ENCODE assay signal across 14 cellular contexts in the genomic region with DNA sequence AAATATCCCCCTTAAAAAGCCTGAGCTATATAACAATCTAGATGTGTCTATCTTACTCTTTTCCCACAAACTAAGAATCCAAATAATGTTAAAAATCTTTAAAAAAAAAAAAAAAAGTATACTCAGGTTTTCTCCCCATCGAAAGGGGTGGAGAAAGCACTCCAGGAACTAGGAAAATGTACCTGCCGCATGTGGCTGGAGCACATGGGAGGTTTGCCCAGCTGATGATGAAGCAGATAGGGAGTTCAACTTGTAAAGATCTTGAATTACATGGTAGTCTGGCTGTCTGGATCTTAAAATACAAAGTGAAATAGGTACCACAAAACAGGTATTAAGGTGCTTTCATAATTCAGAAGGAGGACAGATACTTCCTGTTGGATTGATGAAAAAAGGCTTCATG. TPM values are rescaled to one million over a fixed set of nuclear protein-coding genes. Genes with fewer than 3 reads are reported as not detected.
A peak's percentile ranks its signal among the peaks of the same experiment; 100 is the strongest.
DNase-seq lines count a peak whose midpoint lies in the region; ATAC-seq, FAIRE-seq and TF ChIP-seq lines count a peak whose summit lies in the region.
"Had no signal": no experiment of that assay in that cellular context is flagged by ENCODE, and none has a peak within 500 bp of the region (broad histone marks: within the 10 kb centered on the region; RNA-seq: fewer than 3 reads in every experiment).

No MANE protein-coding gene starts in this region.

- H3K4me3 Mint-ChIP-seq in IgD-negative memory B cell = peak overlapping the region; percentile 27 to 74 (median 56)

- intact Hi-C loops in GM12878 (cut with micrococcal nuclease; ENCODE audit: unreplicated experiment) = no loop called here

- H3K4me1 Mint-ChIP-seq in IgD-negative memory B cell = peaks cover 13 to 17% (median 15%) of the 10 kb centered on the region in 3 donors

- peak overlapping the region in 1 of 3 donors; percentile 39 for H3K27ac Mint-ChIP-seq in IgD-negative memory B cell

- H3K27ac ChIP-seq in DND-41 (ENCODE audit: low read length) = no peak overlapping the region
- no peak overlapping the region for H3K27ac ChIP-seq in GM12878 (ENCODE audit: control insufficient read depth, insufficient read depth)
- no peak overlapping the region for H3K27ac ChIP-seq in neural cell (ENCODE audit: low read length)
- H3K27ac ChIP-seq: foreskin keratinocyte had no signal

- H3K4me1 ChIP-seq in DND-41 (ENCODE audit: insufficient read depth, low read length) = peaks cover 38% of the 10 kb centered on the region
- peaks cover 3% of the 10 kb centered on the region; the same call in 1 of the 2 replicates for H3K4me1 ChIP-seq in GM12878 (ENCODE audit: control insufficient read depth, insufficient read depth, low read length)

- TF ChIP-seq CTCF in DND-41 (IDR thresholded peaks at IDR 0.05; ENCODE audit: borderline replicate concordance, extremely low read depth, low read length, poor library complexity, severe bottlenecking) (no peak), GM12878 (IDR thresholded peaks at IDR 0.05 in 2 of 3, conservative IDR thresholded peaks at IDR 0.05 in 1 of 3; ENCODE audit: control insufficient read depth in 2 of 3, extremely low read depth in 1 of 3, insufficient read depth in 1 of 3, low read depth in 3 of 3, low read length in 3 of 3) (no peak), neural cell (IDR thresholded peaks at IDR 0.05; ENCODE audit: poor library complexity, severe bottlenecking) (no peak)

- H3K4me2 ChIP-seq in DND-41 (ENCODE audit: insufficient read depth, low read length) (peak overlapping the region; percentile 97), GM12878 (ENCODE audit: control insufficient read depth, insufficient read depth) (peak overlapping the region; percentile 91), neural cell (ENCODE audit: low read length) (peak overlapping the region; percentile 39)

- CTCF ChIA-PET in GM12878 (lab: Yijun Ruan, JAX) = no interaction called here

- in situ Hi-C loops in GM12878 (cut with MboI) = no loop called here

- FAIRE-seq in GM12878 (lab: Jason Lieb, UNC) = no peak

- SMC1A ChIA-PET in GM12878 (lab: Charles Lee; ENCODE audit: uncharacterized antibody, unreplicated experiment) = interaction anchor here (1.1 to 2.1 kb wide), 2 partner anchors 9 to 81 kb away, joined by 4 to 6 read pairs; partner anchors contain the start of gene PEX12

- no peaks in the 10 kb centered on the region for H3K27me3 Mint-ChIP-seq in IgD-negative memory B cell

- no peaks in the 10 kb centered on the region for H3K9me2 ChIP-seq in neural cell (ENCODE audit: insufficient read depth, low read length)

- H4K20me1 ChIP-seq in DND-41 (ENCODE audit: insufficient read depth, low read length) (peaks cover 5% of the 10 kb centered on the region; the same call in 1 of the 2 replicates), GM12878 (ENCODE audit: control insufficient read depth, insufficient read depth) (no peaks in the 10 kb centered on the region), neural cell (ENCODE audit: insufficient read depth) (no peaks in the 10 kb centered on the region)

- DNase-seq in DND-41 (no peak), GM12878 (ENCODE audit: low read depth, low spot score) (no peak), NCI-H510A treated with DMSO at 0.1 percent for 48 hours (lab: John Stamatoyannopoulos, UW) (no peak)
- DNase-seq: activated CD4-positive, alpha-beta T cell treated with anti-CD3 and anti-CD28 coated beads, Interleukin-2, amount 50 U/mL, for 48 hours; central memory CD4-positive, alpha-beta T cell; foreskin keratinocyte; HCEC 1CT; NCI-H2081; stimulated activated CD4-positive, alpha-beta T cell treated with anti-CD3 and anti-CD28 coated beads, Interleukin-15, amount 100 ng/mL, for 24 hours had no signal

- TF ChIP-seq POLR2A in GM12878 (IDR thresholded peaks at IDR 0.05; ENCODE audit: low read depth, low read length) = no peak

- RAD21 ChIA-PET in GM12878 (lab: Charles Lee; ENCODE audit: unreplicated experiment) = interaction anchor here (0.6 kb wide), 1 partner anchor 506 kb away, joined by 3 read pairs; the partner anchor contains the start of gene RFFL

- H3K9me3 ChIP-seq in DND-41 (ENCODE audit: insufficient read depth, low read length, severe bottlenecking) (no peaks in the 10 kb centered on the region), GM12878 (replicated peaks; ENCODE audit: control insufficient read depth, insufficient read depth, low read length) (no peaks in the 10 kb centered on the region), neural cell (ENCODE audit: low read length) (no peaks in the 10 kb centered on the region)

- H3K9ac ChIP-seq in DND-41 (ENCODE audit: low read depth, low read length) = peak overlapping the region; percentile 72
- peak overlapping the region; percentile 88 for H3K9ac ChIP-seq in GM12878 (ENCODE audit: control insufficient read depth, insufficient read depth, low read length)
- no peak overlapping the region for H3K9ac ChIP-seq in neural cell (ENCODE audit: low read length)

- peaks cover 1% of the 10 kb centered on the region for H3K36me3 Mint-ChIP-seq in IgD-negative memory B cell

- ATAC-seq in DND-41 (ENCODE audit: insufficient read depth, low read depth) (no peak), GM12878 (no peak), HG02973 (IDR thresholded peaks at IDR 0.05; ENCODE audit: unreplicated experiment) (no peak), HG03196 (IDR thresholded peaks at IDR 0.05; ENCODE audit: unreplicated experiment) (no peak)
- ATAC-seq: foreskin keratinocyte, Right ventricle myocardium inferior had no signal

- no peaks in the 10 kb centered on the region for H3K9me3 Mint-ChIP-seq in IgD-negative memory B cell

- POLR2A ChIA-PET in GM12878 (lab: Charles Lee) = interaction anchor here (0.7 to 2.3 kb wide), 2 partner anchors 20 to 238 kb away, joined by 6 to 8 read pairs; no protein-coding TSS in a partner anchor

- BruUV-seq in GM12878 (replicated peaks; lab: Mats Ljungman, UMichigan) = no TSS peak

- peaks cover 51% of the 10 kb centered on the region for H3K79me2 ChIP-seq in DND-41 (ENCODE audit: insufficient read depth, low read length)
- peaks cover 24% of the 10 kb centered on the region for H3K79me2 ChIP-seq in GM12878 (ENCODE audit: control insufficient read depth, insufficient read depth, low read length)
- peaks cover 17% of the 10 kb centered on the region for H3K79me2 ChIP-seq in neural cell (replicated peaks; ENCODE audit: insufficient read depth, low read length)

- H3K36me3 ChIP-seq in DND-41 (ENCODE audit: insufficient read depth, low read length) (peaks cover 23% of the 10 kb centered on the region), GM12878 (ENCODE audit: control insufficient read depth in 2 of 2, insufficient read depth in 2 of 2, low read length in 1 of 2) (no peaks in the 10 kb centered on the region), neural cell (ENCODE audit: insufficient read depth, low read length) (no peaks in the 10 kb centered on the region)

- TF ChIP-seq EP300 in GM12878 (IDR thresholded peaks at IDR 0.05; ENCODE audit: borderline replicate concordance in 1 of 2, control insufficient read depth in 1 of 2, low read depth in 2 of 2, low read length in 2 of 2) = no peak
- TF ChIP-seq EP300 in neural cell (conservative IDR thresholded peaks at IDR 0.05; ENCODE audit: poor library complexity, severe bottlenecking) = no peak

- H3K27me3 ChIP-seq in DND-41 (ENCODE audit: insufficient read depth, low read length, poor library complexity) = no peaks in the 10 kb centered on the region
- no peaks in the 10 kb centered on the region; a peak in 1 of 4 replicates for H3K27me3 ChIP-seq in GM12878 (replicated peaks in 1 of 2; ENCODE audit: control insufficient read depth in 2 of 2, insufficient read depth in 2 of 2, low read length in 1 of 2)
- no peaks in the 10 kb centered on the region for H3K27me3 ChIP-seq in neural cell (ENCODE audit: insufficient read depth, low read depth, low read length)

- no peak for TF ChIP-seq RAD21 in GM12878 (IDR thresholded peaks at IDR 0.05; ENCODE audit: insufficient read depth, low read depth, low read length)
- TF ChIP-seq RAD21 in neural cell (conservative IDR thresholded peaks at IDR 0.05) = no peak

- peak overlapping the region; percentile 67 to 72; a peak in 3 of 4 replicates for H3K4me3 ChIP-seq in DND-41 (ENCODE audit: low read depth in 1 of 2, low read length in 2 of 2)
- H3K4me3 ChIP-seq in GM12878 = peak overlapping the region; percentile 92
- peak overlapping the region; percentile 79 for H3K4me3 ChIP-seq in neural cell (ENCODE audit: low read length)

- H3F3A ChIP-seq in neural cell (ENCODE audit: insufficient read depth, low read length, poor library complexity, severe bottlenecking) = no peaks in the 10 kb centered on the region

- H2AFZ ChIP-seq in DND-41 (ENCODE audit: low read depth, low read length) (no peak overlapping the region), GM12878 (ENCODE audit: control insufficient read depth, low read depth, low read length) (no peak overlapping the region), neural cell (ENCODE audit: low read depth, low read length) (no peak overlapping the region)

- 97% methylated on average over 2 of the region's 2 CpGs for WGBS in GM12878 (ENCODE audit: insufficient coverage, insufficient replicate concordance, low lambda C conversion rate, missing lambda C conversion rate)

RNA-seq across cellular contexts. Expression of gene SLFN14, which starts 8.8 kb away (rescaled TPM):
- polyA plus RNA-seq in IgD-negative memory B cell = not detected
- total RNA-seq in GM12878 (2013; cell fraction: nucleolus; rRNA removed) = not detected in 2 replicates
- total RNA-seq in GM12878 (2014; rRNA removed) = 0.06 TPM in 1 of 2 replicates, not detected in the other
- total RNA-seq in GM12878 (2014; rRNA removed; fragmentation: Illumina TruSeq; extraction: Trizol) = not detected in 2 replicates
- not detected in 2 replicates for total RNA-seq in GM12878 (2021)
- polyA plus RNA-seq in GM12878 (2011; ENCODE audit: low read depth) = 0.50 TPM
- not detected in 2 replicates for polyA plus RNA-seq in GM12878 (2011; rRNA removed)
- polyA plus RNA-seq in GM12878 (2011; cell fraction: cytosol; rRNA removed) = not detected in 2 replicates
- polyA plus RNA-seq in GM12878 (2011; cell fraction: nucleus; rRNA removed) = not detected in 2 replicates
- polyA plus RNA-seq in GM12878 (2012) = 0.38 and 0.51 TPM in 2 replicates
- polyA plus RNA-seq in GM12878 (2014; fragmentation: Illumina TruSeq; extraction: Trizol) = 0.05 TPM in 1 of 2 replicates, not detected in the other
- polyA plus RNA-seq in GM12878 (2014; fragmentation: Nextera tagmentation; extraction: Ambion mirVana) = under 1 TPM; 0.06 to 0.11 TPM
- polyA plus RNA-seq in GM12878 (2014; rRNA removed) = not detected in 2 replicates
- polyA plus RNA-seq in GM12878 (2016; fragmentation: Nextera tagmentation; extraction: Ambion mirVana) = not detected
- polyA minus RNA-seq in GM12878 (2011; rRNA and poly(A)+ RNA removed) = not detected in 2 replicates
- not detected in 2 replicates for polyA minus RNA-seq in GM12878 (2011; cell fraction: cytosol; rRNA and poly(A)+ RNA removed)
- not detected in 2 replicates for polyA minus RNA-seq in GM12878 (2011; cell fraction: nucleus; rRNA and poly(A)+ RNA removed)
- polyA plus RNA-seq in neural cell = not detected in 2 replicates
- not detected in 2 replicates for polyA minus RNA-seq in neural cell
- total RNA-seq: foreskin keratinocyte, Right ventricle myocardium inferior had no signal
- polyA plus RNA-seq: foreskin keratinocyte had no signal

RNA-seq across cellular contexts. Expression of gene PEX12, which starts 9.0 kb away (rescaled TPM):
- 1.3 TPM for polyA plus RNA-seq in IgD-negative memory B cell
- 8.1 and 9.1 TPM in 2 replicates for total RNA-seq in GM12878 (2013; cell fraction: nucleolus; rRNA removed)
- 4.5 and 6.8 TPM in 2 replicates for total RNA-seq in GM12878 (2014; rRNA removed)
- 4.4 and 4.5 TPM in 2 replicates for total RNA-seq in GM12878 (2014; rRNA removed; fragmentation: Illumina TruSeq; extraction: Trizol)
- 4.7 and 4.9 TPM in 2 replicates for total RNA-seq in GM12878 (2021)
- 2.2 TPM for polyA plus RNA-seq in GM12878 (2011; ENCODE audit: low read depth)
- 14.0 and 15.8 TPM in 2 replicates for polyA plus RNA-seq in GM12878 (2011; rRNA removed)
- 13.4 and 15.3 TPM in 2 replicates for polyA plus RNA-seq in GM12878 (2011; cell fraction: cytosol; rRNA removed)
- 8.4 and 10.5 TPM in 2 replicates for polyA plus RNA-seq in GM12878 (2011; cell fraction: nucleus; rRNA removed)
- 3.3 and 4.5 TPM in 2 replicates for polyA plus RNA-seq in GM12878 (2012)
- 5.4 and 5.9 TPM in 2 replicates for polyA plus RNA-seq in GM12878 (2014; fragmentation: Illumina TruSeq; extraction: Trizol)
- 1 to 10 TPM; 2.9 TPM for polyA plus RNA-seq in GM12878 (2014; fragmentation: Nextera tagmentation; extraction: Ambion mirVana)
- 3.5 TPM in 2 replicates for polyA plus RNA-seq in GM12878 (2014; rRNA removed)
- polyA plus RNA-seq in GM12878 (2016; fragmentation: Nextera tagmentation; extraction: Ambion mirVana) = 1 to 10 TPM; 5.0 TPM
- 16.8 and 18.8 TPM in 2 replicates for polyA minus RNA-seq in GM12878 (2011; rRNA and poly(A)+ RNA removed)
- polyA minus RNA-seq in GM12878 (2011; cell fraction: cytosol; rRNA and poly(A)+ RNA removed) = 4.3 and 5.2 TPM in 2 replicates
- 7.6 and 8.2 TPM in 2 replicates for polyA minus RNA-seq in GM12878 (2011; cell fraction: nucleus; rRNA and poly(A)+ RNA removed)
- polyA plus RNA-seq in neural cell = 3.8 and 7.3 TPM in 2 replicates
- 7.5 and 8.2 TPM in 2 replicates for polyA minus RNA-seq in neural cell

RNA-seq across cellular contexts. Expression of gene AP2B1, which starts 17.7 kb away (rescaled TPM):
- 36.3 TPM for polyA plus RNA-seq in IgD-negative memory B cell
- total RNA-seq in GM12878 (2013; cell fraction: nucleolus; rRNA removed) = 67.6 and 74.3 TPM in 2 replicates
- 53.1 and 55.7 TPM in 2 replicates for total RNA-seq in GM12878 (2014; rRNA removed)
- 44.5 and 45.0 TPM in 2 replicates for total RNA-seq in GM12878 (2014; rRNA removed; fragmentation: Illumina TruSeq; extraction: Trizol)
- total RNA-seq in GM12878 (2021) = 112 and 115 TPM in 2 replicates
- polyA plus RNA-seq in GM12878 (2011; ENCODE audit: low read depth) = 44.6 TPM
- polyA plus RNA-seq in GM12878 (2011; rRNA removed) = 97.9 and 103 TPM in 2 replicates
- 82.4 and 94.8 TPM in 2 replicates for polyA plus RNA-seq in GM12878 (2011; cell fraction: cytosol; rRNA removed)
- polyA plus RNA-seq in GM12878 (2011; cell fraction: nucleus; rRNA removed) = 57.4 and 67.2 TPM in 2 replicates
- 45.5 and 55.5 TPM in 2 replicates for polyA plus RNA-seq in GM12878 (2012)
- polyA plus RNA-seq in GM12878 (2014; fragmentation: Illumina TruSeq; extraction: Trizol) = 83.0 and 98.2 TPM in 2 replicates
- polyA plus RNA-seq in GM12878 (2014; fragmentation: Nextera tagmentation; extraction: Ambion mirVana) = 10 to 100 TPM; 18.6 to 24.3 TPM
- polyA plus RNA-seq in GM12878 (2014; rRNA removed) = 46.4 and 53.0 TPM in 2 replicates
- polyA plus RNA-seq in GM12878 (2016; fragmentation: Nextera tagmentation; extraction: Ambion mirVana) = 10 to 100 TPM; 54.7 to 57.5 TPM
- 146 and 165 TPM in 2 replicates for polyA minus RNA-seq in GM12878 (2011; rRNA and poly(A)+ RNA removed)
- polyA minus RNA-seq in GM12878 (2011; cell fraction: cytosol; rRNA and poly(A)+ RNA removed) = 43.3 and 55.2 TPM in 2 replicates
- 42.2 and 49.5 TPM in 2 replicates for polyA minus RNA-seq in GM12878 (2011; cell fraction: nucleus; rRNA and poly(A)+ RNA removed)
- 59.5 and 65.1 TPM in 2 replicates for polyA plus RNA-seq in neural cell
- 227 and 279 TPM in 2 replicates for polyA minus RNA-seq in neural cell

RNA-seq across cellular contexts. Expression of gene SLFN12L, which starts 31.9 kb away (rescaled TPM):
- polyA plus RNA-seq in IgD-negative memory B cell (1.9 TPM), GM12878 (2011; rRNA removed) (21.3 and 28.3 TPM in 2 replicates), GM12878 (2014; fragmentation: Illumina TruSeq; extraction: Trizol) (8.3 and 8.8 TPM in 2 replicates), GM12878 (2014; fragmentation: Nextera tagmentation; extraction: Ambion mirVana) (1 to 10 TPM; 1.0 to 2.5 TPM), GM12878 (2014; rRNA removed) (9.2 and 11.8 TPM in 2 replicates), GM12878 (2016; fragmentation: Nextera tagmentation; extraction: Ambion mirVana) (1 to 10 TPM; 4.8 to 4.9 TPM), neural cell (not detected in 2 replicates)
- total RNA-seq in GM12878 (2013; cell fraction: nucleolus; rRNA removed) = 39.1 and 45.9 TPM in 2 replicates
- total RNA-seq in GM12878 (2014; rRNA removed) (12.0 and 15.6 TPM in 2 replicates), GM12878 (2014; rRNA removed; fragmentation: Illumina TruSeq; extraction: Trizol) (15.2 and 16.6 TPM in 2 replicates), GM12878 (2021) (10.4 and 11.9 TPM in 2 replicates)
- 3.4 TPM for polyA plus RNA-seq in GM12878 (2011; ENCODE audit: low read depth)
- polyA plus RNA-seq in GM12878 (2011; cell fraction: cytosol; rRNA removed) = 11.8 and 12.2 TPM in 2 replicates
- polyA plus RNA-seq in GM12878 (2011; cell fraction: nucleus; rRNA removed) = 28.7 and 34.1 TPM in 2 replicates
- 3.9 and 5.5 TPM in 2 replicates for polyA plus RNA-seq in GM12878 (2012)
- 49.7 and 52.6 TPM in 2 replicates for polyA minus RNA-seq in GM12878 (2011; rRNA and poly(A)+ RNA removed)
- polyA minus RNA-seq in GM12878 (2011; cell fraction: cytosol; rRNA and poly(A)+ RNA removed) = 13.9 and 18.2 TPM in 2 replicates
- polyA minus RNA-seq in GM12878 (2011; cell fraction: nucleus; rRNA and poly(A)+ RNA removed) = 41.8 and 59.0 TPM in 2 replicates
- not detected in 2 replicates for polyA minus RNA-seq in neural cell
- total RNA-seq: foreskin keratinocyte had no signal
- polyA plus RNA-seq: foreskin keratinocyte had no signal

Comparison
In these comparisons a context has a peak if more than half of its experiments do, and no peak if none do; other contexts are left out.
1. H3K4me2 ChIP-seq: peak in every context shown above with its lines; median percentile 97 in DND-41; 91 in GM12878; 39 in neural cell.